In genomic region chr22:35384567-35384966, GRCh38 we compare ENCODE assay signal across 1 cellular context.
TF ChIP-seq lines count a peak whose summit lies in the region.

No MANE protein-coding gene starts in this region.

TF ChIP-seq in H1, 55 proteins besides CTCF, POLR2A, EP300 and RAD21:
- no peak for TF ChIP-seq CTBP2 (IDR thresholded peaks at IDR 0.05; ENCODE audit: borderline replicate concordance, insufficient read depth, insufficient read length, low read length)
- TF ChIP-seq PHF8 (conservative IDR thresholded peaks at IDR 0.05; ENCODE audit: low read depth, low read length): no peak
- TF ChIP-seq CHD1 (IDR thresholded peaks at IDR 0.05; ENCODE audit: low read depth, low read length): no peak
- TF ChIP-seq FOSL1 (IDR thresholded peaks at IDR 0.05; ENCODE audit: insufficient read depth, low read depth, low read length): no peak
- TF ChIP-seq RXRA (IDR thresholded peaks at IDR 0.05; ENCODE audit: insufficient read depth, low read depth, low read length): no peak
- TF ChIP-seq SIRT6 (IDR thresholded peaks at IDR 0.05; ENCODE audit: low read length): no peak
- TF ChIP-seq KDM5A (IDR thresholded peaks at IDR 0.05; ENCODE audit: low read length): no peak
- no peak for TF ChIP-seq ZNF274 (IDR thresholded peaks at IDR 0.05; ENCODE audit: borderline replicate concordance, extremely low read depth, low read length)
- TF ChIP-seq BCL11A (IDR thresholded peaks at IDR 0.05; ENCODE audit: low read depth in 2 of 2, low read length in 2 of 2): no peak
- no peak for TF ChIP-seq SP2 (IDR thresholded peaks at IDR 0.05; ENCODE audit: low read length)
